In the genomic region with DNA sequence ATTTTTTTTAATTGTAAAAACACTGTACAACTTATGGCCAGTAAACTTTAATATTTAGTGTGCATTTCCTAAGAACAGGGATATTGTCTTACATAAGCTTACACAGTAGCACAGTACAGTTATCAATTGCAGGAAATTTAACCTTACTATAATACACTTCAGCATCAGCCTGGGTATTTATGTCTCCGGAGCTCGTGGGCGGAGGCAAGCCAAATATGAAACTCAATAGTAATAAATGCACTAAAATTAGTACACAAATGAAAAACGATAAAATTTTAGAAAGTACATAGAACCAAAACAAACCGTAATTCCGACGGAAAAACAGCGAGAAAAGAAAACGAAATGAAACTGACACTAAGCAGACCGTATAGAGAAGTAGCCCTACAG, we compare ENCODE assay signal across 8 cellular contexts.
DNase-seq lines count a peak whose midpoint lies in the region; ATAC-seq and TF ChIP-seq lines count a peak whose summit lies in the region.

No MANE protein-coding gene starts in this region.

- H3K4me1 ChIP-seq in Peyer's patch = peaks cover 0 to 34% (median 0%) of the 10 kb centered on the region in 4 donors
- H3K4me1 ChIP-seq in esophagus squamous epithelium = peaks cover 7 to 66% (median 16%) of the 10 kb centered on the region in 3 donors
- H3K4me1 ChIP-seq in thoracic aorta (ENCODE audit: control insufficient read depth in 1 of 2, low read depth in 2 of 2) = peaks cover 5 to 33% of the 10 kb centered on the region in 2 donors

- no peak for ATAC-seq in thoracic aorta (ENCODE audit: insufficient number of reproducible peaks, low FRiP score, low read depth)
- no peak for ATAC-seq in GM21717 (IDR thresholded peaks at IDR 0.05; ENCODE audit: unreplicated experiment)
- no peak for ATAC-seq in HG03571 (IDR thresholded peaks at IDR 0.05; ENCODE audit: unreplicated experiment)
- no peak for ATAC-seq in GM19328 (IDR thresholded peaks at IDR 0.05; ENCODE audit: unreplicated experiment)

- H3K36me3 ChIP-seq in Peyer's patch (no peaks in the 10 kb centered on the region), esophagus squamous epithelium (no peaks in the 10 kb centered on the region), thoracic aorta (no peaks in the 10 kb centered on the region)

- H3K27me3 ChIP-seq in Peyer's patch (peaks cover 0 to 41% of the 10 kb centered on the region in 2 donors), esophagus squamous epithelium (peaks cover 6 to 100% (median 6%) of the 10 kb centered on the region in 4 donors), thoracic aorta (replicated peaks; ENCODE audit: insufficient read depth) (peaks cover 6% of the 10 kb centered on the region)

- peak overlapping the region; percentile 55 to 97 (median 95) for H3K27ac ChIP-seq in Peyer's patch
- peak overlapping the region; percentile 91 to 96 (median 92) for H3K27ac ChIP-seq in esophagus squamous epithelium
- H3K27ac ChIP-seq in thoracic aorta = peak overlapping the region; percentile 87 to 94

- peaks cover 0 to 6% (median 0%) of the 10 kb centered on the region in 4 donors for H3K9me3 ChIP-seq in Peyer's patch
- H3K9me3 ChIP-seq in esophagus squamous epithelium = peaks cover 0 to 2% (median 0%) of the 10 kb centered on the region in 3 donors
- H3K9me3 ChIP-seq in thoracic aorta = peaks cover 12% of the 10 kb centered on the region

- peak overlapping the region; percentile 34 to 72 (median 42) for H3K4me3 ChIP-seq in Peyer's patch
- peak overlapping the region in 3 of 4 donors; percentile 53 to 70 (median 69) for H3K4me3 ChIP-seq in esophagus squamous epithelium
- H3K4me3 ChIP-seq in thoracic aorta = peak overlapping the region; percentile 82

- no peak for TF ChIP-seq POLR2A in Peyer's patch (IDR thresholded peaks at IDR 0.05)
- no peak for TF ChIP-seq POLR2A in esophagus squamous epithelium (IDR thresholded peaks at IDR 0.05)

- 22 to 25% methylated on average over 10 of the region's 10 CpGs for WGBS in esophagus squamous epithelium, 2 donors

- TF ChIP-seq CTCF in Peyer's patch (IDR thresholded peaks at IDR 0.05) = no peak
- no peak for TF ChIP-seq CTCF in esophagus squamous epithelium (IDR thresholded peaks at IDR 0.05)
- TF ChIP-seq CTCF in thoracic aorta (IDR thresholded peaks at IDR 0.05) = no peak

- intact Hi-C loops in esophagus squamous epithelium (cut with DNase I) = no loop called here

- peak; percentile 67 for DNase-seq in activated naive CD4-positive, alpha-beta T cell treated with Interleukin-2 at 50 U/mL for 16 hours
- DNase-seq in activated naive CD4-positive, alpha-beta T cell (lab: John Stamatoyannopoulos, UW) = no peak
- DNase-seq in Peyer's patch (no peak), esophagus squamous epithelium (lab: John Stamatoyannopoulos, UW) (no peak), thoracic aorta (ENCODE audit: low spot score) (no peak)
